ENCODE assay signal across 18 cellular contexts in genomic region chr14:64856528-64857445, GRCh38. TPM values are rescaled to one million over a fixed set of nuclear protein-coding genes. Genes with fewer than 3 reads are reported as not detected.
A peak's percentile ranks its signal among the peaks of the same experiment; 100 is the strongest.
DNase-seq lines count a peak whose midpoint lies in the region; ATAC-seq and TF ChIP-seq lines count a peak whose summit lies in the region.
"Had no signal": no experiment of that assay in that cellular context is flagged by ENCODE, and none has a peak within 500 bp of the region (broad histone marks: within the 10 kb centered on the region; RNA-seq: fewer than 3 reads in every experiment).

No MANE protein-coding gene starts in this region.

- H3K9me3 ChIP-seq in H9 (ENCODE audit: control insufficient read depth, low read depth, low read length) (no peaks in the 10 kb centered on the region), iPS-18c (ENCODE audit: control insufficient read depth, insufficient read depth, low read length) (no peaks in the 10 kb centered on the region), skeletal muscle tissue (ENCODE audit: control insufficient read depth in 3 of 3, low read length in 3 of 3) (no peaks in the 10 kb centered on the region)
- H3K9me3 ChIP-seq: SJSA1 had no signal

- no peak overlapping the region for H3K4ac ChIP-seq in H9 (ENCODE audit: low read depth, low read length)

- H3K79me2 ChIP-seq in H9 (ENCODE audit: insufficient read depth, low read length): no peaks in the 10 kb centered on the region

- no peaks in the 10 kb centered on the region for H4K20me1 ChIP-seq in H9 (ENCODE audit: control insufficient read depth, insufficient read depth, insufficient read length)

- H3K79me1 ChIP-seq in H9 (ENCODE audit: insufficient read depth, low read depth, low read length, poor library complexity, severe bottlenecking): no peaks in the 10 kb centered on the region

- H3K23me2 ChIP-seq in H9 (ENCODE audit: insufficient read length, low read depth, low read length, poor library complexity, severe bottlenecking): no peaks in the 10 kb centered on the region

- DNase-seq in H9 (no peak), endothelial cell (ENCODE audit: low spot score) (no peak)
- DNase-seq: AML-193, GF-D8, GOT3, NCI-H1436, NCI-H2029, NCI-H2171, NCI-H774, PC-9 had no signal

- no peak overlapping the region for H2BK5ac ChIP-seq in H9 (ENCODE audit: insufficient read length, low read length)

- H3T11ph ChIP-seq in H9 (ENCODE audit: low read length): no peak overlapping the region

- H3K18ac ChIP-seq in H9 (ENCODE audit: insufficient read length, low read depth, low read length): no peak overlapping the region

- H3K4me3 ChIP-seq in iPS-18c (ENCODE audit: insufficient read depth, low read depth, low read length): peak overlapping the region; percentile 5; the same call in 1 of the 2 replicates
- no peak overlapping the region for H3K4me3 ChIP-seq in skeletal muscle tissue (ENCODE audit: low read length in 3 of 3)
- H3K4me3 ChIP-seq: PC-9, SJSA1 had no signal

- no peak overlapping the region for H3K9ac ChIP-seq in H9 (ENCODE audit: extremely low read depth, insufficient read length, low read length)
- peak overlapping the region in 1 of 3 donors; percentile 34 for H3K9ac ChIP-seq in skeletal muscle tissue (ENCODE audit: low read depth in 1 of 3, low read length in 3 of 3)

- H3K36me3 ChIP-seq in skeletal muscle tissue (ENCODE audit: control insufficient read depth in 3 of 3, insufficient read depth in 3 of 3, low read length in 3 of 3): no peaks in the 10 kb centered on the region
- H3K36me3 ChIP-seq: SJSA1 had no signal

- WGBS in H9 (ENCODE audit: extremely low coverage, insufficient read length, low lambda C conversion rate): no CpG with 5 or more reads among the region's 11 CpGs

- H2BK120ac ChIP-seq in H9 (ENCODE audit: low read depth, low read length, poor library complexity, severe bottlenecking): no peak overlapping the region

- no peak for ATAC-seq in activated CD4-positive, CD25-positive, alpha-beta regulatory T cell treated with anti-CD3 and anti-CD28 coated beads, Interleukin-2, amount 50 U/mL, for 24 hours
- no peak for ATAC-seq in HG03175 (IDR thresholded peaks at IDR 0.05; ENCODE audit: unreplicated experiment)

- H4K8ac ChIP-seq in H9 (replicated peaks; ENCODE audit: insufficient read length, low read depth, low read length): no peak overlapping the region

- peaks cover 40 to 41% of the 10 kb centered on the region in 2 experiments for H3K4me1 Mint-ChIP-seq in H9
- H3K4me1 Mint-ChIP-seq in endothelial cell (ENCODE audit: unreplicated experiment): peaks cover 23% of the 10 kb centered on the region

- peaks cover 8% of the 10 kb centered on the region for H3K27me3 Mint-ChIP-seq in H9 (ENCODE audit: low read depth)
- H3K27me3 Mint-ChIP-seq in endothelial cell (ENCODE audit: unreplicated experiment): peaks cover 8% of the 10 kb centered on the region

- no peak overlapping the region for H2BK12ac ChIP-seq in H9 (ENCODE audit: insufficient read length, low read depth, low read length)

- H3K27ac ChIP-seq in H9 (ENCODE audit: insufficient read length, low read depth, low read length): no peak overlapping the region
- H3K27ac ChIP-seq in VCaP: peak overlapping the region; percentile 80
- H3K27ac ChIP-seq in skeletal muscle tissue (ENCODE audit: low read depth, low read length): peak overlapping the region; percentile 52
- H3K27ac ChIP-seq: HL-60, PC-9, SJSA1 had no signal

- TF ChIP-seq CTCF in H9 (conservative IDR thresholded peaks at IDR 0.05) (no peak), VCaP (conservative IDR thresholded peaks at IDR 0.05) (no peak), endothelial cell (IDR thresholded peaks at IDR 0.05; ENCODE audit: unreplicated experiment) (no peak)

- no peak overlapping the region for H3K4me2 ChIP-seq in H9 (ENCODE audit: insufficient read depth, insufficient read length, low read length)
- H3K4me2 ChIP-seq: PC-9 had no signal

- H3K23ac ChIP-seq in H9 (ENCODE audit: insufficient read length, low read depth, low read length): no peak overlapping the region

- H3K4me3 Mint-ChIP-seq in H9 (no peak overlapping the region), endothelial cell (ENCODE audit: unreplicated experiment) (no peak overlapping the region)
- H3K4me3 Mint-ChIP-seq: CD14-positive monocyte had no signal

- no peaks in the 10 kb centered on the region for H3K9me3 Mint-ChIP-seq in H9
- H3K9me3 Mint-ChIP-seq in endothelial cell (ENCODE audit: unreplicated experiment): no peaks in the 10 kb centered on the region

- peaks cover 10% of the 10 kb centered on the region; the same call in 1 of the 2 replicates for H3K4me1 ChIP-seq in H9 (ENCODE audit: insufficient read depth, low read length)
- H3K4me1 ChIP-seq in skeletal muscle tissue (ENCODE audit: control insufficient read depth in 3 of 3, insufficient read depth in 3 of 3, low read length in 3 of 3): peaks cover 42 to 73% (median 45%) of the 10 kb centered on the region in 3 donors
- H3K4me1 ChIP-seq: SJSA1 had no signal

- H4K91ac ChIP-seq in H9 (ENCODE audit: insufficient read length, low read depth, low read length): no peak overlapping the region

- H2BK20ac ChIP-seq in H9 (ENCODE audit: low read depth, low read length, poor library complexity, severe bottlenecking): no peak overlapping the region

- H3K27me3 ChIP-seq in H9 (ENCODE audit: insufficient read depth, low read length) (no peaks in the 10 kb centered on the region), skeletal muscle tissue (ENCODE audit: control insufficient read depth in 3 of 3, insufficient read depth in 3 of 3, low read length in 3 of 3) (no peaks in the 10 kb centered on the region)
- H3K27me3 ChIP-seq: SJSA1 had no signal

- H3K36me3 Mint-ChIP-seq in H9 (ENCODE audit: insufficient read depth in 1 of 3, low read depth in 3 of 3): no peaks in the 10 kb centered on the region
- H3K36me3 Mint-ChIP-seq in endothelial cell (ENCODE audit: low read depth, unreplicated experiment): no peaks in the 10 kb centered on the region
- H3K36me3 Mint-ChIP-seq: CD14-positive monocyte had no signal

- H3K27ac Mint-ChIP-seq in H9 (peak overlapping the region in 2 of 3 experiments; percentile 75 to 81; a peak in 2 of 7 replicates), endothelial cell (ENCODE audit: unreplicated experiment) (no peak overlapping the region)
- H3K27ac Mint-ChIP-seq: CD14-positive monocyte had no signal

- no peak overlapping the region for H4K5ac ChIP-seq in H9 (ENCODE audit: insufficient read length, low read depth, low read length)

- H2AK5ac ChIP-seq in H9 (ENCODE audit: insufficient read length, low read length): no peak overlapping the region

- H3K14ac ChIP-seq in H9 (ENCODE audit: insufficient read depth, low read length): no peak overlapping the region; the same call in 1 of the 2 replicates

- no peak overlapping the region for H2AFZ ChIP-seq in H9 (ENCODE audit: low read length)
- H2AFZ ChIP-seq: PC-9 had no signal

- no peak overlapping the region for H3K56ac ChIP-seq in H9 (ENCODE audit: insufficient read length, low read depth, low read length)

- no peak overlapping the region for H2BK15ac ChIP-seq in H9 (ENCODE audit: low read depth, low read length)

RNA-seq across cellular contexts. Expression of gene SPTB, which starts 22.9 kb away (rescaled TPM):
- total RNA-seq in H9 (2021) (2.3 and 3.1 TPM in 2 replicates), skeletal muscle tissue (312 TPM), endothelial cell (ENCODE audit: unreplicated experiment) (0.08 TPM)

RNA-seq across cellular contexts. Expression of gene CHURC1, which starts 57.5 kb away (rescaled TPM):
- total RNA-seq in H9 (2021) (49.5 and 58.7 TPM in 2 replicates), skeletal muscle tissue (33.4 TPM), endothelial cell (ENCODE audit: unreplicated experiment) (36.2 TPM)

Comparison
In these comparisons a context has a peak if more than half of its experiments do, and no peak if none do; other contexts are left out.
1. RNA of gene SPTB, which starts 22.9 kb away (total RNA-seq): 312 TPM in skeletal muscle tissue (single experiment); 2.3 to 3.1 TPM in H9 and 0.08 TPM in endothelial cell (single experiment); every median in the first group is over 10 times any median in the second.